Comparison of ENCODE assay signal across 8 cellular contexts in genomic region chr10:12042797-12043651, GRCh38. TPM values are rescaled to one million over a fixed set of nuclear protein-coding genes. Genes with fewer than 3 reads are reported as not detected.
DNase-seq lines count a peak whose midpoint lies in the region; ATAC-seq, FAIRE-seq and TF ChIP-seq lines count a peak whose summit lies in the region.

A gene with protein sequence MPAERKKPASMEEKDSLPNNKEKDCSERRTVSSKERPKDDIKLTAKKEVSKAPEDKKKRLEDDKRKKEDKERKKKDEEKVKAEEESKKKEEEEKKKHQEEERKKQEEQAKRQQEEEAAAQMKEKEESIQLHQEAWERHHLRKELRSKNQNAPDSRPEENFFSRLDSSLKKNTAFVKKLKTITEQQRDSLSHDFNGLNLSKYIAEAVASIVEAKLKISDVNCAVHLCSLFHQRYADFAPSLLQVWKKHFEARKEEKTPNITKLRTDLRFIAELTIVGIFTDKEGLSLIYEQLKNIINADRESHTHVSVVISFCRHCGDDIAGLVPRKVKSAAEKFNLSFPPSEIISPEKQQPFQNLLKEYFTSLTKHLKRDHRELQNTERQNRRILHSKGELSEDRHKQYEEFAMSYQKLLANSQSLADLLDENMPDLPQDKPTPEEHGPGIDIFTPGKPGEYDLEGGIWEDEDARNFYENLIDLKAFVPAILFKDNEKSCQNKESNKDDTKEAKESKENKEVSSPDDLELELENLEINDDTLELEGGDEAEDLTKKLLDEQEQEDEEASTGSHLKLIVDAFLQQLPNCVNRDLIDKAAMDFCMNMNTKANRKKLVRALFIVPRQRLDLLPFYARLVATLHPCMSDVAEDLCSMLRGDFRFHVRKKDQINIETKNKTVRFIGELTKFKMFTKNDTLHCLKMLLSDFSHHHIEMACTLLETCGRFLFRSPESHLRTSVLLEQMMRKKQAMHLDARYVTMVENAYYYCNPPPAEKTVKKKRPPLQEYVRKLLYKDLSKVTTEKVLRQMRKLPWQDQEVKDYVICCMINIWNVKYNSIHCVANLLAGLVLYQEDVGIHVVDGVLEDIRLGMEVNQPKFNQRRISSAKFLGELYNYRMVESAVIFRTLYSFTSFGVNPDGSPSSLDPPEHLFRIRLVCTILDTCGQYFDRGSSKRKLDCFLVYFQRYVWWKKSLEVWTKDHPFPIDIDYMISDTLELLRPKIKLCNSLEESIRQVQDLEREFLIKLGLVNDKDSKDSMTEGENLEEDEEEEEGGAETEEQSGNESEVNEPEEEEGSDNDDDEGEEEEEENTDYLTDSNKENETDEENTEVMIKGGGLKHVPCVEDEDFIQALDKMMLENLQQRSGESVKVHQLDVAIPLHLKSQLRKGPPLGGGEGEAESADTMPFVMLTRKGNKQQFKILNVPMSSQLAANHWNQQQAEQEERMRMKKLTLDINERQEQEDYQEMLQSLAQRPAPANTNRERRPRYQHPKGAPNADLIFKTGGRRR (minus strand): TSS chr10:12042809. CDS start chr10:12035423, 7,386 bp downstream.

- peak within 1 kb of the TSS; percentile 91 to 93 for H3K27ac ChIP-seq in ascending aorta
- peak within 1 kb of the TSS; percentile 85 for H3K27ac ChIP-seq in right cardiac atrium (ENCODE audit: low read length)
- H3K27ac ChIP-seq in psoas muscle: peak within 1 kb of the TSS; percentile 96
- H3K27ac ChIP-seq in urinary bladder (ENCODE audit: low read depth): peak within 1 kb of the TSS; percentile 100

- intact Hi-C loops in ascending aorta (cut with DNase I): loop anchor here (1.0 to 2.0 kb wide), 3 partner anchors 25 to 1260 kb away; partner anchors contain the start of genes DHTKD1 and SEC61A2
- intact Hi-C loops in right cardiac atrium (cut with DNase I): loop anchor here in 1 of 4 donors (2.0 kb wide), 1 partner anchor 26 kb away; the partner anchor contains the start of gene DHTKD1
- intact Hi-C loops in psoas muscle (cut with DNase I): loop anchor here in 1 of 2 donors (1.0 kb wide), 1 partner anchor 25 kb away; the partner anchor contains the start of gene DHTKD1

- ATAC-seq in HG02981 (IDR thresholded peaks at IDR 0.05; ENCODE audit: unreplicated experiment) (peak; percentile 51), right cardiac atrium (peak; percentile 96 to 97), psoas muscle (peak; percentile 96 to 97 (median 96))

- peak within 1 kb of the TSS; percentile 91 to 95 for H3K4me3 ChIP-seq in ascending aorta
- peak within 1 kb of the TSS; percentile 90 for H3K4me3 ChIP-seq in right cardiac atrium (ENCODE audit: low read length)
- peak within 1 kb of the TSS; percentile 99 for H3K4me3 ChIP-seq in psoas muscle
- peak within 1 kb of the TSS; percentile 97 for H3K4me3 ChIP-seq in urinary bladder (ENCODE audit: low read depth, low read length)

- H3K4me1 ChIP-seq in ascending aorta: peaks cover 0 to 2% of the 10 kb centered on the region in 2 donors
- no peaks in the 10 kb centered on the region for H3K4me1 ChIP-seq in right cardiac atrium (ENCODE audit: control insufficient read depth, insufficient read depth, low read length)
- peaks cover 12% of the 10 kb centered on the region for H3K4me1 ChIP-seq in psoas muscle
- no peaks in the 10 kb centered on the region for H3K4me1 ChIP-seq in urinary bladder (ENCODE audit: insufficient read depth)

- DNase-seq in GM18507 (ENCODE audit: extremely low spot score, insufficient read length, low read depth): peak; percentile 92
- DNase-seq in NCI-H2029 treated with DMSO at 0.1 percent for 48 hours (lab: John Stamatoyannopoulos, UW): peak; percentile 64
- DNase-seq in T-helper 22 cell (ENCODE audit: low read depth): peak; percentile 97
- peak; percentile 95 to 99 for DNase-seq in ascending aorta (ENCODE audit: low spot score in 2 of 2)
- DNase-seq in right cardiac atrium: peak; percentile 98 to 99 (median 99)
- DNase-seq in psoas muscle: peak; percentile 98 to 99

- H3K27me3 ChIP-seq in ascending aorta: no peaks in the 10 kb centered on the region
- H3K27me3 ChIP-seq in right cardiac atrium (ENCODE audit: control insufficient read depth, insufficient read depth): no peaks in the 10 kb centered on the region
- H3K27me3 ChIP-seq in psoas muscle (ENCODE audit: insufficient read depth in 3 of 3, low read length in 2 of 3): peaks cover 0 to 3% (median 0%) of the 10 kb centered on the region in 3 donors

- H3K9me3 ChIP-seq in ascending aorta (no peaks in the 10 kb centered on the region), right cardiac atrium (ENCODE audit: control insufficient read depth, low read length) (no peaks in the 10 kb centered on the region), psoas muscle (no peaks in the 10 kb centered on the region)

- TF ChIP-seq CTCF in ascending aorta (IDR thresholded peaks at IDR 0.05) (no peak), psoas muscle (IDR thresholded peaks at IDR 0.05) (no peak)

- peak; percentile 98 for FAIRE-seq in GM18507 (lab: Jason Lieb, UNC)

- H3K36me3 ChIP-seq in ascending aorta (no peaks in the 10 kb centered on the region), psoas muscle (ENCODE audit: insufficient read depth in 1 of 2, low read depth in 1 of 2) (no peaks in the 10 kb centered on the region), urinary bladder (ENCODE audit: insufficient read depth) (no peaks in the 10 kb centered on the region)

- 3% methylated on average over 56 of the region's 56 CpGs for WGBS in right cardiac atrium
- WGBS in psoas muscle, 3 donors: 3 to 4% (median 4%) methylated on average over 42 to 56 of the region's 56 CpGs
- WGBS in urinary bladder: 3% methylated on average over 54 of the region's 56 CpGs

RNA-seq across cellular contexts. Expression of the gene that starts here (rescaled TPM):
- total RNA-seq in ascending aorta: 7.9 TPM
- 10 to 100 TPM; 14.7 to 21.0 (median 18.7) TPM for total RNA-seq in right cardiac atrium
- polyA plus RNA-seq in right cardiac atrium: 8.8 TPM
- 10 to 100 TPM; 18.9 to 35.1 (median 24.5) TPM for total RNA-seq in psoas muscle
- 10 to 100 TPM; 12.7 to 31.1 (median 20.1) TPM for polyA plus RNA-seq in psoas muscle
- total RNA-seq in urinary bladder: 31.4 TPM
- 20.2 TPM for polyA plus RNA-seq in urinary bladder

Comparison
In these comparisons a context has a peak if more than half of its experiments do, and no peak if none do; other contexts are left out.
1. Peak in every context shown above with its lines: DNase-seq, ATAC-seq, H3K4me3 ChIP-seq and H3K27ac ChIP-seq.